Comparison of ENCODE assay signal across 12 cellular contexts in genomic region chr3:183513046-183513706, GRCh38. TPM values are rescaled to one million over a fixed set of nuclear protein-coding genes. Genes with fewer than 3 reads are reported as not detected.
A peak's percentile ranks its signal among the peaks of the same experiment; 100 is the strongest.
DNase-seq lines count a peak whose midpoint lies in the region; ATAC-seq, FAIRE-seq and TF ChIP-seq lines count a peak whose summit lies in the region.
"Had no signal": no experiment of that assay in that cellular context is flagged by ENCODE, and none has a peak within 500 bp of the region (broad histone marks: within the 10 kb centered on the region; RNA-seq: fewer than 3 reads in every experiment).

No MANE protein-coding gene starts in this region.

- H3K36me3 Mint-ChIP-seq in T-cell = peaks cover 37% of the 10 kb centered on the region
- peaks cover 43% of the 10 kb centered on the region for H3K36me3 Mint-ChIP-seq in activated naive CD4-positive, alpha-beta T cell treated with anti-CD3 and anti-CD28 coated beads for 36 hours (ENCODE audit: low read depth)

- no peaks in the 10 kb centered on the region for H3K9me3 ChIP-seq in spleen
- H3K9me3 ChIP-seq: heart left ventricle, right atrium auricular region, uterus had no signal

- TF ChIP-seq CTCF in spleen (IDR thresholded peaks at IDR 0.05 in 8 of 11, conservative IDR thresholded peaks at IDR 0.05 in 3 of 11) = no peak
- TF ChIP-seq CTCF in RWPE1 (conservative IDR thresholded peaks at IDR 0.05; ENCODE audit: low read depth) = no peak

- no peak for DNase-seq in GM12891 (ENCODE audit: insufficient read length, low spot score)
- DNase-seq in T-cell = peak in 33 of 34 experiments; percentile 27 to 88 (median 67)
- DNase-seq in activated naive CD4-positive, alpha-beta T cell treated with anti-CD3 and anti-CD28 coated beads for 36 hours = peak; percentile 81
- DNase-seq in spleen = no peak
- no peak for DNase-seq in RWPE1 (ENCODE audit: low spot score)
- DNase-seq in DMS153 treated with DMSO at 0.1 percent for 48 hours (lab: John Stamatoyannopoulos, UW; ENCODE audit: unreplicated experiment) = no peak
- DNase-seq: uterus had no signal

- peak; percentile 48 to 68 (median 52) for ATAC-seq in T-cell (replicated peaks in 1 of 4)
- no peak for ATAC-seq in GM19455 (IDR thresholded peaks at IDR 0.05; ENCODE audit: unreplicated experiment)
- ATAC-seq in HG02642 (IDR thresholded peaks at IDR 0.05; ENCODE audit: poor library complexity, unreplicated experiment) = no peak
- ATAC-seq: Panc1 had no signal

- peaks cover 9 to 92% (median 43%) of the 10 kb centered on the region in 6 donors for H3K4me1 ChIP-seq in spleen
- H3K4me1 ChIP-seq: uterus had no signal

- intact Hi-C loops in activated naive CD4-positive, alpha-beta T cell treated with anti-CD3 and anti-CD28 coated beads for 36 hours (cut with micrococcal nuclease) = loop anchor here (2.0 kb wide), 1 partner anchor 14 kb away; no protein-coding TSS in a partner anchor
- intact Hi-C loops in spleen (cut with DNase I; ENCODE audit: low total_unique reads) = no loop called here

- peak overlapping the region; percentile 80 to 90 for H3K27ac Mint-ChIP-seq in T-cell
- peak overlapping the region; percentile 64 for H3K27ac Mint-ChIP-seq in activated naive CD4-positive, alpha-beta T cell treated with anti-CD3 and anti-CD28 coated beads for 36 hours

- CTCF ChIA-PET in T-cell (lab: Charles Lee) (interaction anchor here in 1 of 2 donors (0.5 to 1.5 kb wide), 3 partner anchors 47 to 124 kb away, joined by 4 to 5 read pairs (median 4); partner anchors contain the start of gene KLHL24), RWPE1 (lab: Yijun Ruan, JAX) (interaction anchor here (0.6 kb wide), 1 partner anchor 494 kb away, joined by 3 read pairs; no protein-coding TSS in a partner anchor)
- CTCF ChIA-PET in activated naive CD4-positive, alpha-beta T cell treated with anti-CD3 and anti-CD28 coated beads for 36 hours (lab: Charles Lee) = interaction anchor here (0.7 to 1.2 kb wide), 4 partner anchors 9 to 116 kb away, joined by 3 to 7 read pairs (median 5); no protein-coding TSS in a partner anchor

- peaks cover 0 to 8% (median 2%) of the 10 kb centered on the region in 6 donors for H3K36me3 ChIP-seq in spleen
- H3K36me3 ChIP-seq: heart left ventricle, right atrium auricular region, uterus had no signal

- peak overlapping the region; percentile 26 to 61 (median 32) for H3K4me3 Mint-ChIP-seq in T-cell
- peak overlapping the region; percentile 19 for H3K4me3 Mint-ChIP-seq in activated naive CD4-positive, alpha-beta T cell treated with anti-CD3 and anti-CD28 coated beads for 36 hours

- peak overlapping the region in 6 of 8 donors; percentile 18 to 78 (median 53) for H3K27ac ChIP-seq in spleen
- no peak overlapping the region for H3K27ac ChIP-seq in RWPE1
- H3K27ac ChIP-seq: right atrium auricular region, uterus had no signal

- H3K4me1 Mint-ChIP-seq in T-cell = peaks cover 63 to 68% (median 68%) of the 10 kb centered on the region in 3 donors
- peaks cover 66% of the 10 kb centered on the region for H3K4me1 Mint-ChIP-seq in activated naive CD4-positive, alpha-beta T cell treated with anti-CD3 and anti-CD28 coated beads for 36 hours (ENCODE audit: low read depth)

- 40 to 59% (median 50%) methylated on average over 6 of the region's 6 CpGs for WGBS in spleen, 5 donors

- TF ChIP-seq POLR2A in GM12891 (IDR thresholded peaks at IDR 0.05; ENCODE audit: low read depth, low read length) (no peak), spleen (IDR thresholded peaks at IDR 0.05) (no peak)

- no peaks in the 10 kb centered on the region for H3K27me3 ChIP-seq in spleen (replicated peaks in 1 of 7)
- H3K27me3 ChIP-seq: heart left ventricle, right atrium auricular region, uterus had no signal

- H3K27me3 Mint-ChIP-seq in T-cell = no peaks in the 10 kb centered on the region
- no peaks in the 10 kb centered on the region for H3K27me3 Mint-ChIP-seq in activated naive CD4-positive, alpha-beta T cell treated with anti-CD3 and anti-CD28 coated beads for 36 hours (ENCODE audit: low read depth)

- H3K4me3 ChIP-seq in spleen = no peak overlapping the region
- H3K4me3 ChIP-seq: heart left ventricle, right atrium auricular region, uterus had no signal

- FAIRE-seq in GM12891 (lab: Jason Lieb, UNC) = peak; percentile 54

- no peaks in the 10 kb centered on the region for H3K9me3 Mint-ChIP-seq in T-cell
- H3K9me3 Mint-ChIP-seq in activated naive CD4-positive, alpha-beta T cell treated with anti-CD3 and anti-CD28 coated beads for 36 hours = no peaks in the 10 kb centered on the region

- POLR2A ChIA-PET in T-cell (lab: Charles Lee) (interaction anchor here in 1 of 2 donors (0.7 to 1.1 kb wide), 3 partner anchors 43 to 392 kb away, joined by 3 to 5 read pairs (median 3); partner anchors contain the start of gene KLHL6), RWPE1 (lab: Yijun Ruan, JAX; ENCODE audit: low non-redundant PET) (no interaction called here)

TF ChIP-seq in GM12891, 5 proteins besides CTCF, POLR2A, EP300 and RAD21:
- no peak for TF ChIP-seq TAF1 (IDR thresholded peaks at IDR 0.05; ENCODE audit: low read depth, low read length)
- TF ChIP-seq PAX5 (IDR thresholded peaks at IDR 0.05; ENCODE audit: insufficient read depth, low read length, severe bottlenecking) = no peak
- TF ChIP-seq POU2F2 (IDR thresholded peaks at IDR 0.05; ENCODE audit: low read depth, low read length) = no peak
- no peak for TF ChIP-seq POLR2AphosphoS5 (IDR thresholded peaks at IDR 0.05; ENCODE audit: low read depth, low read length)
- TF ChIP-seq SPI1 (IDR thresholded peaks at IDR 0.05; ENCODE audit: low read depth, low read length) = no peak
TF ChIP-seq in GM12891: peak in this region for 0.

RNA-seq across cellular contexts. Expression of gene KLHL6, which starts 42.3 kb away (rescaled TPM):
- polyA plus RNA-seq in GM12891 (2012; ENCODE audit: low read depth, missing spikeins) = 9.8 TPM
- total RNA-seq in T-cell (10 to 100 TPM; 34.8 to 54.7 (median 52.5) TPM), spleen (10 to 100 TPM; 29.4 to 51.8 (median 37.3) TPM)
- 10 to 100 TPM; 82.3 to 82.4 TPM for total RNA-seq in activated naive CD4-positive, alpha-beta T cell treated with anti-CD3 and anti-CD28 coated beads for 36 hours
- polyA plus RNA-seq in spleen = 10 to 100 TPM; 10.8 to 15.4 (median 15.0) TPM

Comparison
In these comparisons a context has a peak if more than half of its experiments do, and no peak if none do; other contexts are left out.
1. DNase-seq: peak in T-cell (33 of 34) and activated naive CD4-positive, alpha-beta T cell treated with anti-CD3 and anti-CD28 coated beads for 36 hours (single experiment); none in GM12891 (single experiment), spleen (single experiment), RWPE1 (single experiment) and DMS153 treated with DMSO at 0.1 percent for 48 hours (single experiment).
2. ATAC-seq: peak in T-cell (4 of 4); none in GM19455 (single experiment) and HG02642 (single experiment).